In the genomic region with DNA sequence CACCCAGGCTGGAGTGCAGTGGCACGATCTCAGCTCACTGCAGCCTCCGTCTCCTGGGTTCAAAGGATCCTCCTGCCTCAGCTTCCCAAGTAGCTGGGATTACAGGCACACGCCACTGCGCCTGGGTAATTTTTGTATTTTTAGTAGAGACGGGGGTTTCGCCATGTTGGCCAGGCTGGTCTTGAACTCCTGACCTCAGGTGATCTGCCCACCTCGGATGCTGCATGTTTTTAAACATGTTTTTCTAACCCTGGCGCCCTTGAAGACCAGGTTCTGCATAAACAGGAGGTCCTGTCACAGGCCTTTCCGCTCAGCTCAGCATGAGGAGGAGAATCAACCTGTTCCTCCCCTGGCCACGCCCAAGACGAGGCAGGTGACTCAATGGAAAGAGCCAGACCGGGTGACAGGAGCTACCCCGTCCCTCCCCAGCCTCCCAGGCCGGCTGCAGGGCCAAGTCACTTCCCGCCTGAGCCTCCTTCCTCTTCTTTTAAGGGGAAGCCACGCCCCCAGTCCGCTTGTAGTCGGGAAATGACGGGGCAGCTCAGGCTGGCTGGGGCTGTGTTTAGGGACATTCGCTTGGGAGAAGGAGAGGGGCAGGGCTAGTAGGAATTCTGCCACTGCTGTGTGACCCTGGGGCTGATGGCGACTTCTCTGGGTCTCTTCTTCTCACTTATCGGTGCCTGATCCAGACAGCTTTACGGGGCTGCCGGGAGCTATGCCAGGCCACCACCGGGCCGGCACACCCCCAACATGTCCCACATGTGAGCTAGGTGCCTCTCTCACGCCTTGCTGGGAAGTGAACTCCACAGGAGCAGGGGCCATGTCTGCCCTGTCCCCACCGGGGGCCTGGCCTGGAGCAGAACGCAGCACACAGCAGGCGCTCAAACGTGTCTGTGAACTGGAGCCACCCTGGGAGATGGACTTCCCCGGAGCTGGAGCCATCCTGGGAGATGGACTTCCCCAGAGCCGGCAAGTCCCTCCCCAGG, we compare ENCODE assay signal across 1 cellular context.
A peak's percentile ranks its signal among the peaks of the same experiment; 100 is the strongest.
TF ChIP-seq lines count a peak whose summit lies in the region.

No MANE protein-coding gene starts in this region.

TF ChIP-seq in H1, 55 proteins besides CTCF, POLR2A, EP300 and RAD21:
- TF ChIP-seq E2F6 (IDR thresholded peaks at IDR 0.05), result no peak
- TF ChIP-seq ASH2L (IDR thresholded peaks at IDR 0.05; ENCODE audit: low read length), result no peak
- TF ChIP-seq KDM1A (IDR thresholded peaks at IDR 0.05; ENCODE audit: borderline replicate concordance, low read length), result 0 out of 2 replicates have a peak, but pooled peaks have one; percentile 10
- TF ChIP-seq SRF (IDR thresholded peaks at IDR 0.05; ENCODE audit: low read depth, low read length), result no peak
